Comparison of ENCODE assay signal across 13 cellular contexts in the genomic region with DNA sequence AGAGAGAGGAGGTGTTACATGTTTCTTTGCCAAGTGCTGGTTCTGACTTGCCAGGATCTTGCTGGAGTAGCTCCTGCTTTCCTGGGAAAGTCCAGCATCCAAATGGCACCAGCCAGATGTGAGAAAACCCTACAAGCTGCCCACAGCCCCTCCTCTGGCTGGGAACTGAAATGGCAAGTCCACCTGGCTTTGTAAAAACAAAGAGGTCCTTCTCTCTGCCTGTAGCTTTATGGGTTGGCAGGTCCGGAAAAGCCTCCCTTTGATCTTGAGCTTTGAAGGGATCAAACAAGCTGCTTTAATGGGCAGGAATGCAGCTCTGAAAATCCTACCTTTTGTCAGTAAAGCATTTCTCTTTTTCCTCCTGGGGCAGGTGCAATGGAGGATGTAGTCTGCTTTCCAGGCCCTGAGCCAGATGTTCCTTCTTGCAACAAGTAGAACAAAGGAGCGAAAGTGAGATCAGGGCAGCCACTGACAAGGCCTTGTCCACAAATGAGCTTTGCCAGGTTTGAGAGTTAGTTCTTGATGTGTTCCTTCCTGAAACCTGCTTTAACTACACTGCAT.
DNase-seq lines count a peak whose midpoint lies in the region; ATAC-seq, FAIRE-seq and TF ChIP-seq lines count a peak whose summit lies in the region.
"Had no signal": no experiment of that assay in that cellular context is flagged by ENCODE, and none has a peak within 500 bp of the region (broad histone marks: within the 10 kb centered on the region; RNA-seq: fewer than 3 reads in every experiment).

No MANE protein-coding gene starts in this region.

- H3K27ac Mint-ChIP-seq in nephron: peak overlapping the region; percentile 50 to 75 (median 66)
- H3K27ac Mint-ChIP-seq in CD4-positive, alpha-beta memory T cell: no peak overlapping the region
- H3K27ac Mint-ChIP-seq: memory B cell; T-helper 1 cell treated with Interleukin-12 subunit alpha and Interleukin-12 subunit beta and Interleukin-4 antibody, amounts not matched to agents 30 μg/mL and 1 μg/mL, for 36 hours had no signal

- H3K9ac ChIP-seq in colonic mucosa (ENCODE audit: low read depth in 2 of 2, low read length in 2 of 2): no peak overlapping the region

- H3K9me3 Mint-ChIP-seq in nephron: peaks cover 6% of the 10 kb centered on the region
- peaks cover 0 to 5% (median 0%) of the 10 kb centered on the region in 8 donors for H3K9me3 Mint-ChIP-seq in CD4-positive, alpha-beta memory T cell
- H3K9me3 Mint-ChIP-seq: T-helper 1 cell treated with Interleukin-12 subunit alpha and Interleukin-12 subunit beta and Interleukin-4 antibody, amounts not matched to agents 30 μg/mL and 1 μg/mL, for 36 hours had no signal

- TF ChIP-seq CTCF in colonic mucosa (IDR thresholded peaks at IDR 0.05): no peak
- TF ChIP-seq CTCF in nephron (IDR thresholded peaks at IDR 0.05; ENCODE audit: unreplicated experiment in 3 of 3): peak; percentile 13 to 37 (median 24)

- FAIRE-seq in GM12892 (lab: Jason Lieb, UNC): no peak

- no peaks in the 10 kb centered on the region for H3K27me3 Mint-ChIP-seq in nephron (ENCODE audit: low read depth)
- no peaks in the 10 kb centered on the region for H3K27me3 Mint-ChIP-seq in CD4-positive, alpha-beta memory T cell
- H3K27me3 Mint-ChIP-seq: memory B cell had no signal

- H3K4me1 Mint-ChIP-seq in nephron: peaks cover 22% of the 10 kb centered on the region
- H3K4me1 Mint-ChIP-seq in CD4-positive, alpha-beta memory T cell: no peaks in the 10 kb centered on the region
- H3K4me1 Mint-ChIP-seq: memory B cell had no signal

- H3K27me3 ChIP-seq in colonic mucosa: no peaks in the 10 kb centered on the region
- H3K27me3 ChIP-seq in CD4-positive, alpha-beta memory T cell (ENCODE audit: insufficient read depth, low read length): no peaks in the 10 kb centered on the region

- POLR2A ChIA-PET in CD4-positive, alpha-beta memory T cell (lab: Charles Lee; ENCODE audit: partially characterized antibody): no interaction called here

- intact Hi-C loops in colonic mucosa (cut with DNase I): no loop called here
- intact Hi-C loops in CD4-positive, alpha-beta memory T cell (cut with micrococcal nuclease): no loop called here

- H3K4me3 ChIP-seq in colonic mucosa: no peak overlapping the region
- H3K4me3 ChIP-seq in CD4-positive, alpha-beta memory T cell (ENCODE audit: low read length in 2 of 2): no peak overlapping the region

- no peaks in the 10 kb centered on the region for H3K9me3 ChIP-seq in colonic mucosa
- H3K9me3 ChIP-seq in CD4-positive, alpha-beta memory T cell (ENCODE audit: control insufficient read depth in 1 of 2, low read length in 2 of 2): no peaks in the 10 kb centered on the region

- CTCF ChIA-PET in CD4-positive, alpha-beta memory T cell (lab: Charles Lee; ENCODE audit: partially characterized antibody): no interaction called here

- no peak for ATAC-seq in GM19351 (IDR thresholded peaks at IDR 0.05; ENCODE audit: unreplicated experiment)

- no peaks in the 10 kb centered on the region for H3K36me3 Mint-ChIP-seq in nephron (ENCODE audit: low read depth)
- no peaks in the 10 kb centered on the region for H3K36me3 Mint-ChIP-seq in CD4-positive, alpha-beta memory T cell

- no peaks in the 10 kb centered on the region for H3K36me3 ChIP-seq in colonic mucosa
- no peaks in the 10 kb centered on the region for H3K36me3 ChIP-seq in CD4-positive, alpha-beta memory T cell (ENCODE audit: insufficient read depth, low read length)

- H3K27ac ChIP-seq in colonic mucosa: no peak overlapping the region
- H3K27ac ChIP-seq in CD4-positive, alpha-beta memory T cell (ENCODE audit: low read depth, low read length): no peak overlapping the region

- no peaks in the 10 kb centered on the region for H3K4me1 ChIP-seq in colonic mucosa
- H3K4me1 ChIP-seq in CD4-positive, alpha-beta memory T cell (ENCODE audit: insufficient read depth, low read length): no peaks in the 10 kb centered on the region

- no peak overlapping the region for H3K4me3 Mint-ChIP-seq in nephron
- H3K4me3 Mint-ChIP-seq in CD4-positive, alpha-beta memory T cell: no peak overlapping the region
- H3K4me3 Mint-ChIP-seq: memory B cell; T-helper 1 cell treated with Interleukin-12 subunit alpha and Interleukin-12 subunit beta and Interleukin-4 antibody, amounts not matched to agents 30 μg/mL and 1 μg/mL, for 36 hours had no signal

- TF ChIP-seq POLR2A in GM12892 (IDR thresholded peaks at IDR 0.05; ENCODE audit: low read depth, low read length): no peak

- DNase-seq in DMS53 (lab: John Stamatoyannopoulos, UW): peak; percentile 92
- peak; percentile 57 for DNase-seq in NCI-H146 (lab: John Stamatoyannopoulos, UW)
- peak; percentile 22 for DNase-seq in colonic mucosa
- no peak for DNase-seq in CD4-positive, alpha-beta memory T cell
- DNase-seq in AML-193 (lab: John Stamatoyannopoulos, UW): no peak
- DNase-seq in GM12892 (ENCODE audit: insufficient read length): no peak
- DNase-seq: activated T-cell treated with anti-CD3 and anti-CD28 coated beads, Interleukin-2, amount 50 U/mL, for 48 hours; effector memory CD4-positive, alpha-beta T cell; stimulated activated CD4-positive, alpha-beta T cell treated with anti-CD3 and anti-CD28 coated beads, Interleukin-2, amount 100 ng/mL, for 48 hours had no signal

Comparison
In these comparisons a context has a peak if more than half of its experiments do, and no peak if none do; other contexts are left out.
1. DNase-seq: peak in DMS53 (single experiment), NCI-H146 (single experiment) and colonic mucosa (single experiment); none in CD4-positive, alpha-beta memory T cell (0 of 5), AML-193 (0 of 2) and GM12892 (single experiment).
2. H3K27ac Mint-ChIP-seq: peak in nephron (3 of 3); none in CD4-positive, alpha-beta memory T cell (0 of 7).